Comparison of ENCODE assay signal across 16 cellular contexts in the genomic region with DNA sequence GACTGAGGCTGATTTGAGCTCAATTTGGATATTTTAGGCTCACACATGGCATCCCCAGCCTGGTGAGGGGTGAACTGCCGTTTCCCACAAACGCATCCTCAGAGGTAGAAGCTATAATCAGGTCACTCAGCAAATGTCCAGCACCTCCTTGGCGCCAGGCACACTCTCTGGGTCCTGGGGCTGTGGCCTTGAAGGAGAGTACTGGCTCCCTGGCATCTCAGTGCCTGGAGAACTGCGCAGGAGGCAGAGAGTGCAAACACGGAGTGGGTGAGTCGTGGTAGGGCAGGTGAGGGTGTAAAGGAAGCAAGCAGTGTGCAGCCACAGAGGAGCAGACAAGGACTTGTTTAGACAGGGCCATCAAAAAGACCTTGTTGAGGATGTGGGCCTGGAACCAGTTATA.
DNase-seq lines count a peak whose midpoint lies in the region; ATAC-seq and TF ChIP-seq lines count a peak whose summit lies in the region.
"Had no signal": no experiment of that assay in that cellular context is flagged by ENCODE, and none has a peak within 500 bp of the region (broad histone marks: within the 10 kb centered on the region; RNA-seq: fewer than 3 reads in every experiment).

No MANE protein-coding gene starts in this region.

- H3K36me3 ChIP-seq in DND-41 (ENCODE audit: insufficient read depth, low read length) (no peaks in the 10 kb centered on the region), esophagus muscularis mucosa (no peaks in the 10 kb centered on the region), gastrocnemius medialis (no peaks in the 10 kb centered on the region), GM23248 (ENCODE audit: low read depth) (no peaks in the 10 kb centered on the region)
- H3K36me3 ChIP-seq: BLaER1 treated with 17β-estradiol and CSF1 and Interleukin-3, amounts not matched to agents 10 nM and 100 nM had no signal

- CTCF ChIA-PET in activated CD8-positive, alpha-beta memory T cell treated with anti-CD3 and anti-CD28 coated beads, Interleukin-2, amount 10 ng/mL, durations not matched to agents 7 days and 5 days (lab: Charles Lee) = no interaction called here

- H3K36me3 Mint-ChIP-seq in activated CD8-positive, alpha-beta memory T cell treated with anti-CD3 and anti-CD28 coated beads, Interleukin-2, amount 10 ng/mL, durations not matched to agents 7 days and 5 days = no peaks in the 10 kb centered on the region

- no peak for TF ChIP-seq EP300 in esophagus muscularis mucosa (IDR thresholded peaks at IDR 0.05)

- H3K4me2 ChIP-seq in DND-41 (ENCODE audit: insufficient read depth, low read length) (no peak overlapping the region), GM23248 (ENCODE audit: unreplicated experiment) (no peak overlapping the region)
- H3K4me2 ChIP-seq: GM23338 had no signal

- no peak for ATAC-seq in activated CD8-positive, alpha-beta memory T cell treated with anti-CD3 and anti-CD28 coated beads, Interleukin-2, amount 10 ng/mL, durations not matched to agents 7 days and 5 days
- ATAC-seq in DND-41 (ENCODE audit: insufficient read depth, low read depth) (peak; percentile 51; the same call in 1 of the 3 replicates), gastrocnemius medialis (no peak)
- ATAC-seq: GM12878, GM23338 had no signal

- no peaks in the 10 kb centered on the region for H3K27me3 ChIP-seq in DND-41 (ENCODE audit: insufficient read depth, low read length, poor library complexity)
- H3K27me3 ChIP-seq in esophagus muscularis mucosa = no peaks in the 10 kb centered on the region
- H3K27me3 ChIP-seq in gastrocnemius medialis = no peaks in the 10 kb centered on the region
- no peaks in the 10 kb centered on the region for H3K27me3 ChIP-seq in GM23248 (replicated peaks; ENCODE audit: insufficient read depth)
- H3K27me3 ChIP-seq: BLaER1 treated with 17β-estradiol and CSF1 and Interleukin-3, amounts not matched to agents 10 nM and 100 nM had no signal

- H3K79me2 ChIP-seq in DND-41 (ENCODE audit: insufficient read depth, low read length) (no peaks in the 10 kb centered on the region), GM23248 (ENCODE audit: insufficient read depth) (no peaks in the 10 kb centered on the region)

- no peak overlapping the region for H3K27ac Mint-ChIP-seq in activated CD8-positive, alpha-beta memory T cell treated with anti-CD3 and anti-CD28 coated beads, Interleukin-2, amount 10 ng/mL, durations not matched to agents 7 days and 5 days
- H3K27ac Mint-ChIP-seq: CD4-positive, CD25-positive, alpha-beta regulatory T cell; GM23338 had no signal

- H3K27ac ChIP-seq in DND-41 (ENCODE audit: low read length) (no peak overlapping the region), esophagus muscularis mucosa (replicated peaks in 1 of 4) (no peak overlapping the region), gastrocnemius medialis (peak overlapping the region in 3 of 4 donors; percentile 57 to 69 (median 63)), GM23248 (no peak overlapping the region)
- H3K27ac ChIP-seq: BLaER1 treated with 17β-estradiol and CSF1 and Interleukin-3, amounts not matched to agents 10 nM and 100 nM had no signal

- H3K9me3 ChIP-seq in DND-41 (ENCODE audit: insufficient read depth, low read length, severe bottlenecking) (no peaks in the 10 kb centered on the region), esophagus muscularis mucosa (no peaks in the 10 kb centered on the region), gastrocnemius medialis (no peaks in the 10 kb centered on the region), GM23248 (ENCODE audit: low read depth) (no peaks in the 10 kb centered on the region)
- H3K9me3 ChIP-seq: BLaER1 treated with 17β-estradiol and CSF1 and Interleukin-3, amounts not matched to agents 10 nM and 100 nM had no signal

- peak; percentile 22 for DNase-seq in activated CD8-positive, alpha-beta memory T cell treated with anti-CD3 and anti-CD28 coated beads, Interleukin-2, amount 10 ng/mL, durations not matched to agents 7 days and 5 days
- no peak for DNase-seq in activated CD8-positive, alpha-beta memory T cell treated with anti-CD3 and anti-CD28 coated beads, Interleukin-2, amount 50 U/mL, for 4 hours
- no peak for DNase-seq in DND-41
- peak; percentile 64 for DNase-seq in esophagus muscularis mucosa (ENCODE audit: extremely low spot score)
- no peak for DNase-seq in gastrocnemius medialis
- DNase-seq in GM03348 (ENCODE audit: low spot score) = no peak
- DNase-seq in GM23248 = no peak
- DNase-seq in pons (ENCODE audit: low spot score) = no peak
- DNase-seq: 8988T; AML-193; CD4-positive, CD25-positive, alpha-beta regulatory T cell; DMS53; H7 had no signal

- H3K4me3 ChIP-seq in DND-41 (ENCODE audit: low read depth in 1 of 2, low read length in 2 of 2) (no peak overlapping the region), esophagus muscularis mucosa (no peak overlapping the region), gastrocnemius medialis (no peak overlapping the region), GM23248 (no peak overlapping the region)
- H3K4me3 ChIP-seq: BLaER1 treated with 17β-estradiol and CSF1 and Interleukin-3, amounts not matched to agents 10 nM and 100 nM; GM12878; GM23338 had no signal

- no peaks in the 10 kb centered on the region for H3K4me1 Mint-ChIP-seq in activated CD8-positive, alpha-beta memory T cell treated with anti-CD3 and anti-CD28 coated beads, Interleukin-2, amount 10 ng/mL, durations not matched to agents 7 days and 5 days
- H3K4me1 Mint-ChIP-seq: GM23338 had no signal

- H3K9me3 Mint-ChIP-seq in activated CD8-positive, alpha-beta memory T cell treated with anti-CD3 and anti-CD28 coated beads, Interleukin-2, amount 10 ng/mL, durations not matched to agents 7 days and 5 days (ENCODE audit: low read depth) = no peaks in the 10 kb centered on the region
- H3K9me3 Mint-ChIP-seq: GM23338 had no signal

- WGBS in esophagus muscularis mucosa = 82% methylated on average over 6 of the region's 6 CpGs
- 96 to 97% methylated on average over 6 of the region's 6 CpGs for WGBS in GM23248 (ENCODE audit: low coverage in 1 of 2, low lambda C conversion rate in 2 of 2, missing lambda C conversion rate in 2 of 2), 2 experiments

- H3K9ac ChIP-seq in DND-41 (ENCODE audit: low read depth, low read length) (no peak overlapping the region), GM23248 (no peak overlapping the region)
- H3K9ac ChIP-seq: BLaER1 treated with 17β-estradiol and CSF1 and Interleukin-3, amounts not matched to agents 10 nM and 100 nM had no signal

- H3K27me3 Mint-ChIP-seq in activated CD8-positive, alpha-beta memory T cell treated with anti-CD3 and anti-CD28 coated beads, Interleukin-2, amount 10 ng/mL, durations not matched to agents 7 days and 5 days = no peaks in the 10 kb centered on the region

- H3F3A ChIP-seq in GM23248 (ENCODE audit: insufficient read depth) = peaks cover 12% of the 10 kb centered on the region

- no peaks in the 10 kb centered on the region for H3K4me1 ChIP-seq in DND-41 (ENCODE audit: insufficient read depth, low read length)
- peaks cover 0 to 16% (median 4%) of the 10 kb centered on the region in 4 donors for H3K4me1 ChIP-seq in esophagus muscularis mucosa
- H3K4me1 ChIP-seq in gastrocnemius medialis = peaks cover 5 to 7% of the 10 kb centered on the region in 2 donors
- peaks cover 19% of the 10 kb centered on the region for H3K4me1 ChIP-seq in GM23248 (ENCODE audit: insufficient read depth)

- in situ Hi-C loops in gastrocnemius medialis (cut with MboI; ENCODE audit: low sequenced_read_pairs in 4 of 4) = no loop called here
- in situ Hi-C loops in GM23248 (cut with MboI) = no loop called here

- H2AFZ ChIP-seq in DND-41 (ENCODE audit: low read depth, low read length) (no peak overlapping the region), GM23248 (no peak overlapping the region)
- H2AFZ ChIP-seq: GM23338 had no signal

- TF ChIP-seq POLR2A in esophagus muscularis mucosa (IDR thresholded peaks at IDR 0.05; ENCODE audit: low read depth) (no peak), gastrocnemius medialis (IDR thresholded peaks at IDR 0.05) (no peak)

- H4K20me1 ChIP-seq in DND-41 (ENCODE audit: insufficient read depth, low read length) (no peaks in the 10 kb centered on the region), GM23248 (ENCODE audit: insufficient read depth) (no peaks in the 10 kb centered on the region)
- H4K20me1 ChIP-seq: BLaER1 treated with 17β-estradiol and CSF1 and Interleukin-3, amounts not matched to agents 10 nM and 100 nM had no signal

- no peak overlapping the region for H3K4me3 Mint-ChIP-seq in activated CD8-positive, alpha-beta memory T cell treated with anti-CD3 and anti-CD28 coated beads, Interleukin-2, amount 10 ng/mL, durations not matched to agents 7 days and 5 days
- H3K4me3 Mint-ChIP-seq: CD4-positive, CD25-positive, alpha-beta regulatory T cell; GM23338 had no signal

- TF ChIP-seq CTCF in DND-41 (IDR thresholded peaks at IDR 0.05; ENCODE audit: borderline replicate concordance, extremely low read depth, low read length, poor library complexity, severe bottlenecking) (no peak), esophagus muscularis mucosa (IDR thresholded peaks at IDR 0.05) (no peak), gastrocnemius medialis (IDR thresholded peaks at IDR 0.05 in 4 of 5, conservative IDR thresholded peaks at IDR 0.05 in 1 of 5) (no peak)

- no peaks in the 10 kb centered on the region for H3K9me2 ChIP-seq in GM23248 (ENCODE audit: insufficient read depth)

- intact Hi-C loops in esophagus muscularis mucosa (cut with DNase I) = no loop called here
- intact Hi-C loops in gastrocnemius medialis (cut with DNase I; ENCODE audit: low total_unique reads) = no loop called here

Comparison
In these comparisons a context has a peak if more than half of its experiments do, and no peak if none do; other contexts are left out.
1. DNase-seq: peak in activated CD8-positive, alpha-beta memory T cell treated with anti-CD3 and anti-CD28 coated beads, Interleukin-2, amount 10 ng/mL, durations not matched to agents 7 days and 5 days (single experiment) and esophagus muscularis mucosa (single experiment); none in activated CD8-positive, alpha-beta memory T cell treated with anti-CD3 and anti-CD28 coated beads, Interleukin-2, amount 50 U/mL, for 4 hours (single experiment), DND-41 (single experiment), gastrocnemius medialis (0 of 2), GM03348 (single experiment), GM23248 (single experiment) and pons (single experiment).
2. H3K27ac ChIP-seq: peak in gastrocnemius medialis (3 of 4); none in DND-41 (single experiment), esophagus muscularis mucosa (0 of 4) and GM23248 (single experiment).